Comparison of ENCODE assay signal across 16 cellular contexts in the genomic region with DNA sequence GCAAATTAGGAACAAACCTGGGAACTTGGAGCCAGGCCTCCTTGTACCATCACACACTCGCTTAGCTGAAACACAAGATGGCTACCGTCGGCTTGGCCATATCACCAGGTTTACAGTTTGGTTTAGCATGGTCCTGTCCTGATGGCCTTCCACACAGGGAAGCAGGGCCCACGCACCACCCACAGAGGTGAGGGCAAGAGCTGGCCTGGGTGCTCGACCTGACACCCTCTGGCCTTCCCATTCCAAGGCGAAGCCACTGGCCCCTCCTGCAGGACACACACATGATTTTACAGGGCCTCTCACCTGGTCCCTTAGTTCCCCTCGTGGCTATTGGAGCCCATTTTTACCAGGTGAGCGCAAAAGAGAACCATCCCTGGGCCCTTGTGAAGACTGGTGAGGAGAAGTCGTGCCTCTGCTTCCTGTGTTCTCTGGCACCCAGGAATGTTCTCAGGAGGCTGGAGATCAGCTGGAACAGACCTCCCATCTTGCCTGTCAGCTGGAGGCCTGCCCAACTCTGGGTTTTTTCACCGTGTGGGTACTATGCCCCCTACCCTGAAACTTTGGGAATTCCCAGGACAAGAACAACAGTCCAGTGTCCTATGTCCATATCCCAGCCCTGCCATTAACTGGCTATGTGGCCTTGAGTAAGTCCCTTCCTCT. TPM values are rescaled to one million over a fixed set of nuclear protein-coding genes. Genes with fewer than 3 reads are reported as not detected.
DNase-seq lines count a peak whose midpoint lies in the region; ATAC-seq, FAIRE-seq and TF ChIP-seq lines count a peak whose summit lies in the region.
"Had no signal": no experiment of that assay in that cellular context is flagged by ENCODE, and none has a peak within 500 bp of the region (broad histone marks: within the 10 kb centered on the region; RNA-seq: fewer than 3 reads in every experiment).

No MANE protein-coding gene starts in this region.

- H3K9me3 Mint-ChIP-seq in CD8-positive, alpha-beta memory T cell = no peaks in the 10 kb centered on the region

- H3K4me3 ChIP-seq in CD8-positive, alpha-beta memory T cell (ENCODE audit: low read length) = no peak overlapping the region
- H3K4me3 ChIP-seq in WERI-Rb-1 (ENCODE audit: low read depth, low read length) (no peak overlapping the region), kidney (ENCODE audit: low read length in 2 of 2) (no peak overlapping the region), sigmoid colon (no peak overlapping the region)
- H3K4me3 ChIP-seq: cardiac muscle cell had no signal

- no peak overlapping the region for H3K27ac ChIP-seq in CD8-positive, alpha-beta memory T cell (ENCODE audit: low read depth, low read length)
- no peak overlapping the region for H3K27ac ChIP-seq in WERI-Rb-1
- H3K27ac ChIP-seq in kidney (ENCODE audit: low read depth in 2 of 2, low read length in 2 of 2) = no peak overlapping the region
- H3K27ac ChIP-seq in sigmoid colon = peak overlapping the region in 2 of 4 donors; percentile 65 to 73
- H3K27ac ChIP-seq: cardiac muscle cell had no signal

- POLR2A ChIA-PET in CD8-positive, alpha-beta memory T cell (lab: Charles Lee) = no interaction called here

- no peak for TF ChIP-seq EP300 in sigmoid colon (IDR thresholded peaks at IDR 0.05)

- no peaks in the 10 kb centered on the region for H3K27me3 Mint-ChIP-seq in CD8-positive, alpha-beta memory T cell

- H3K36me3 Mint-ChIP-seq in CD8-positive, alpha-beta memory T cell = peaks cover 0 to 11% (median 3%) of the 10 kb centered on the region in 3 donors

- no peaks in the 10 kb centered on the region for H3K9me3 ChIP-seq in CD8-positive, alpha-beta memory T cell (ENCODE audit: low read length)
- no peaks in the 10 kb centered on the region for H3K9me3 ChIP-seq in WERI-Rb-1 (ENCODE audit: severe bottlenecking)
- H3K9me3 ChIP-seq in kidney (ENCODE audit: control insufficient read depth in 1 of 2, low read length in 2 of 2) = no peaks in the 10 kb centered on the region
- no peaks in the 10 kb centered on the region for H3K9me3 ChIP-seq in sigmoid colon
- H3K9me3 ChIP-seq: BE2C had no signal

- peak; percentile 3; the same call in 1 of the 2 replicates for TF ChIP-seq CTCF in WERI-Rb-1 (IDR thresholded peaks at IDR 0.05; ENCODE audit: low read depth, low read length)
- TF ChIP-seq CTCF in kidney (IDR thresholded peaks at IDR 0.05; ENCODE audit: borderline replicate concordance, extremely low read depth, insufficient read depth) = no peak
- no peak for TF ChIP-seq CTCF in sigmoid colon (IDR thresholded peaks at IDR 0.05)

- no peak for ATAC-seq in HG02973 (IDR thresholded peaks at IDR 0.05; ENCODE audit: unreplicated experiment)
- ATAC-seq: SK-N-SH treated with all-trans-retinoic acid at 6 μM for 48 hours had no signal

- no peaks in the 10 kb centered on the region for H3K27me3 ChIP-seq in CD8-positive, alpha-beta memory T cell (ENCODE audit: insufficient read depth, low read length, poor library complexity, severe bottlenecking)
- H3K27me3 ChIP-seq in WERI-Rb-1 (ENCODE audit: insufficient read depth, low read depth, severe bottlenecking) (no peaks in the 10 kb centered on the region), sigmoid colon (no peaks in the 10 kb centered on the region)
- H3K27me3 ChIP-seq: BE2C, cardiac muscle cell had no signal

- intact Hi-C loops in kidney (cut with DNase I) (no loop called here), sigmoid colon (cut with DNase I) (loop anchor here (2.0 to 5.0 kb wide), 2 partner anchors 37 to 51 kb away; no protein-coding TSS in a partner anchor)

- DNase-seq in CD8-positive, alpha-beta memory T cell = no peak
- DNase-seq in WERI-Rb-1 = no peak
- peak; percentile 59 for DNase-seq in kidney
- DNase-seq in sigmoid colon = peak; percentile 59
- no peak for DNase-seq in SIG-M5 treated with dmso at 0.1 percent for 504 hours (lab: John Stamatoyannopoulos, UW; ENCODE audit: unreplicated experiment)
- no peak for DNase-seq in cerebellar nuclear complex (lab: John Stamatoyannopoulos, UW)
- no peak for DNase-seq in NCI-H748 (lab: John Stamatoyannopoulos, UW; ENCODE audit: unreplicated experiment)
- DNase-seq: BE2C; DMS53; NCI-H1694 treated with DMSO at 0.1 percent for 48 hours; OCI-M1; stimulated activated CD4-positive, alpha-beta T cell treated with anti-CD3 and anti-CD28 coated beads, Interleukin-4, amount 100 ng/mL, for 1 hour had no signal

- no peak for FAIRE-seq in kidney (lab: Jason Lieb, UNC)
- FAIRE-seq: endothelial cell of umbilical vein had no signal

- no peaks in the 10 kb centered on the region for H3K4me1 ChIP-seq in CD8-positive, alpha-beta memory T cell (ENCODE audit: insufficient read depth, low read length)
- H3K4me1 ChIP-seq in kidney (ENCODE audit: control insufficient read depth in 1 of 2, insufficient read depth in 1 of 2, low read depth in 1 of 2, low read length in 2 of 2) = peaks cover 10 to 18% of the 10 kb centered on the region in 2 donors
- H3K4me1 ChIP-seq in sigmoid colon = peaks cover 0 to 54% (median 40%) of the 10 kb centered on the region in 4 donors

- 91 to 93% methylated on average over 10 of the region's 10 CpGs for WGBS in sigmoid colon, 2 donors

- no peak for TF ChIP-seq POLR2A in sigmoid colon (IDR thresholded peaks at IDR 0.05)

- peaks cover 0 to 6% (median 5%) of the 10 kb centered on the region in 3 donors for H3K4me1 Mint-ChIP-seq in CD8-positive, alpha-beta memory T cell

- CTCF ChIA-PET in CD8-positive, alpha-beta memory T cell (lab: Charles Lee) = no interaction called here

- peak overlapping the region in 5 of 8 donors; percentile 38 to 82 (median 62) for H3K27ac Mint-ChIP-seq in CD8-positive, alpha-beta memory T cell

- no peak overlapping the region for H3K4me3 Mint-ChIP-seq in CD8-positive, alpha-beta memory T cell

- H3K9ac ChIP-seq in kidney (ENCODE audit: low read length in 2 of 2) = no peak overlapping the region

- no peaks in the 10 kb centered on the region for H3K36me3 ChIP-seq in CD8-positive, alpha-beta memory T cell (ENCODE audit: insufficient read depth, low read length)
- H3K36me3 ChIP-seq in WERI-Rb-1 = no peaks in the 10 kb centered on the region
- H3K36me3 ChIP-seq in kidney (ENCODE audit: control insufficient read depth in 1 of 2, insufficient read depth in 2 of 2, low read length in 2 of 2) = no peaks in the 10 kb centered on the region
- H3K36me3 ChIP-seq in sigmoid colon = no peaks in the 10 kb centered on the region
- H3K36me3 ChIP-seq: BE2C, cardiac muscle cell had no signal

RNA-seq across cellular contexts. Expression of gene FOSL2, which starts 53.0 kb away (rescaled TPM):
- total RNA-seq in CD8-positive, alpha-beta memory T cell = 10 to 100 TPM; 46.2 to 47.3 TPM
- 14.1 TPM for polyA plus RNA-seq in CD8-positive, alpha-beta memory T cell
- total RNA-seq in kidney = 149 TPM
- 20.6 TPM for polyA plus RNA-seq in kidney (ENCODE audit: insufficient read depth, low read depth, low replicate concordance)
- total RNA-seq in sigmoid colon = 100 to 1,000 TPM in 1 of 4 donors, 10 to 100 TPM in 3; 38.9 to 208 (median 67.3) TPM
- 10 to 100 TPM; 30.0 to 66.2 (median 55.0) TPM for polyA plus RNA-seq in sigmoid colon

Comparison
In these comparisons a context has a peak if more than half of its experiments do, and no peak if none do; other contexts are left out.
1. DNase-seq: peak in kidney (single experiment) and sigmoid colon (single experiment); none in CD8-positive, alpha-beta memory T cell (0 of 5), WERI-Rb-1 (single experiment), SIG-M5 treated with dmso at 0.1 percent for 504 hours (single experiment), cerebellar nuclear complex (0 of 2) and NCI-H748 (single experiment).